In the genomic region with DNA sequence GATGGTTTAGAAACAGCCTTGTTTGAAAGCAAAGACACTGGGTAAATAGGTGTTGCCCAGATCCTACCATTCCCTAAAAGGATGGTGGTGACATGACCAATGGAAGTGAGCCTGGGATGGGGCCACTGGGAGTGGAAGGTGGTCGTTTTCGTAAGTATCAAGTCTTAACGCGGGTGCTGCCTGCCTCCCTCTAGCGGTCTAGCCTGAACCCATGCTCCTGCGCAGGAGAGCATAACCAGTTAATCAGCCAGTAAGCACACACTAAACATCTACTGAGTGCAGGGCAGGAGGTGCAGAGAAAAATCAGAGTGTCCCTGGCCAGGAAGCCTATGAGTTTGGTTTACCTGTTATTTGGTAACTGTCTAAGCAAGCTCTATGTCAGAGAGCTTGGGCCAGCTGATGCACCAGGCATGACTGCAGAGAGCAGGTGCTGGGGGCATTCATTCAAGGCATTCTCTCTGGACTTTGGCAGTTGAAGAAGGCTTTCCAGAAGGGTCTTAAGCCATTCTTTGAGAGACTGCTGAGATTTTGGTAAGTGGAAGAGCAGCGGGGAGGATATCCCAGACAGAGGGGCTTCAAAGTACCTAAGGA, we compare ENCODE assay signal across 8 cellular contexts. TPM values are rescaled to one million over a fixed set of nuclear protein-coding genes. Genes with fewer than 3 reads are reported as not detected.
A peak's percentile ranks its signal among the peaks of the same experiment; 100 is the strongest.
DNase-seq lines count a peak whose midpoint lies in the region; ATAC-seq and TF ChIP-seq lines count a peak whose summit lies in the region.

No MANE protein-coding gene starts in this region.

- H3K4me2 ChIP-seq in OCI-LY7 (ENCODE audit: low read length) (no peak overlapping the region), neuronal stem cell (ENCODE audit: insufficient read depth, low read length, poor library complexity, severe bottlenecking) (no peak overlapping the region)

- H3K27me3 ChIP-seq in neuronal stem cell (ENCODE audit: control insufficient read depth in 3 of 3, insufficient read depth in 3 of 3, low read depth in 1 of 3, low read length in 3 of 3), result no peaks in the 10 kb centered on the region

- no peak overlapping the region for H3K27ac ChIP-seq in OCI-LY7 (ENCODE audit: low read depth, low read length, poor library complexity, severe bottlenecking)
- no peak overlapping the region for H3K27ac ChIP-seq in neuronal stem cell (replicated peaks; ENCODE audit: low read length)

- no peaks in the 10 kb centered on the region for H3K9me2 ChIP-seq in OCI-LY7 (ENCODE audit: insufficient read depth, low read length)

- H3K4me1 ChIP-seq in OCI-LY7 (ENCODE audit: insufficient read depth, low read length, poor library complexity, severe bottlenecking) (no peaks in the 10 kb centered on the region), neuronal stem cell (ENCODE audit: control insufficient read depth in 2 of 2, insufficient read depth in 1 of 2, low read depth in 1 of 2, low read length in 2 of 2) (peaks cover 0 to 9% of the 10 kb centered on the region in 2 donors)

- intact Hi-C loops in OCI-LY7 (cut with micrococcal nuclease; ENCODE audit: unreplicated experiment), result no loop called here

- H3K79me2 ChIP-seq in OCI-LY7 (ENCODE audit: insufficient read depth, low read depth, low read length), result no peaks in the 10 kb centered on the region

- no peak overlapping the region for H3K18ac ChIP-seq in neuronal stem cell (ENCODE audit: low read length)

- H4K8ac ChIP-seq in neuronal stem cell (ENCODE audit: low read depth, low read length), result no peak overlapping the region

- H3K9ac ChIP-seq in neuronal stem cell (ENCODE audit: low read depth, low read length, poor library complexity), result no peak overlapping the region

- no peak overlapping the region for H2BK15ac ChIP-seq in neuronal stem cell (ENCODE audit: low read length)

- H3K9me3 ChIP-seq in OCI-LY7 (ENCODE audit: low read length) (no peaks in the 10 kb centered on the region), neuronal stem cell (replicated peaks in 1 of 2; ENCODE audit: control insufficient read depth in 2 of 2, insufficient read depth in 1 of 2, low read depth in 1 of 2, low read length in 2 of 2) (peaks cover 0 to 2% of the 10 kb centered on the region in 2 donors)

- POLR2A ChIA-PET in OCI-LY7 (lab: Charles Lee), result no interaction called here

- no peak overlapping the region for H2AK5ac ChIP-seq in neuronal stem cell (ENCODE audit: low read depth, low read length)

- H2BK120ac ChIP-seq in neuronal stem cell (ENCODE audit: low read depth, low read length), result no peak overlapping the region

- no peak overlapping the region for H3K23ac ChIP-seq in neuronal stem cell (ENCODE audit: low read depth, low read length, poor library complexity)

- ATAC-seq in GM18505 (IDR thresholded peaks at IDR 0.05; ENCODE audit: unreplicated experiment), result no peak

- no peak overlapping the region for H2AFZ ChIP-seq in OCI-LY7 (ENCODE audit: low read length)
- peak overlapping the region; percentile 27 for H2AFZ ChIP-seq in neuronal stem cell (ENCODE audit: low read length)

- no peak overlapping the region for H3K4me3 ChIP-seq in OCI-LY7 (ENCODE audit: low read depth, low read length, poor library complexity, severe bottlenecking)
- no peak overlapping the region for H3K4me3 ChIP-seq in epithelial cell of proximal tubule (ENCODE audit: low read depth, low read length)
- H3K4me3 ChIP-seq in neuronal stem cell (ENCODE audit: low read length in 2 of 2), result no peak overlapping the region

- H4K91ac ChIP-seq in neuronal stem cell (ENCODE audit: low read depth, low read length, poor library complexity), result no peak overlapping the region

- H4K20me1 ChIP-seq in OCI-LY7 (ENCODE audit: insufficient read depth, low read length), result no peaks in the 10 kb centered on the region

- CTCF ChIA-PET in OCI-LY7 (lab: Charles Lee; ENCODE audit: unreplicated experiment), result interaction anchor here (1.1 kb wide), 1 partner anchor 8 kb away, joined by 5 read pairs; no protein-coding TSS in a partner anchor

- peak; percentile 19 for DNase-seq in NCI-H1105 treated with DMSO at 0.1 percent for 48 hours (lab: John Stamatoyannopoulos, UW)
- no peak for DNase-seq in NCI-H1105 (lab: John Stamatoyannopoulos, UW)
- peak; percentile 36 for DNase-seq in OCI-LY7 (ENCODE audit: low spot score)
- no peak for DNase-seq in epithelial cell of proximal tubule (ENCODE audit: low read depth)
- no peak for DNase-seq in neuronal stem cell (ENCODE audit: low spot score)
- no peak for DNase-seq in cerebellar nuclear complex (lab: John Stamatoyannopoulos, UW)
- no peak for DNase-seq in NCI-H2081 treated with DMSO at 0.1 percent for 48 hours (lab: John Stamatoyannopoulos, UW)

- no peak overlapping the region for H2BK12ac ChIP-seq in neuronal stem cell (ENCODE audit: low read length)

- no peak overlapping the region for H3K4ac ChIP-seq in neuronal stem cell (ENCODE audit: low read length)

- no peaks in the 10 kb centered on the region for H3K36me3 ChIP-seq in OCI-LY7 (ENCODE audit: insufficient read depth, low read length)
- H3K36me3 ChIP-seq in neuronal stem cell (replicated peaks in 1 of 2; ENCODE audit: control insufficient read depth in 2 of 2, insufficient read depth in 2 of 2, low read length in 2 of 2), result no peaks in the 10 kb centered on the region

- peaks cover 2% of the 10 kb centered on the region for H3K79me1 ChIP-seq in neuronal stem cell (ENCODE audit: low read depth, low read length)

- no peak for TF ChIP-seq POLR2A in GM18505 (IDR thresholded peaks at IDR 0.05; ENCODE audit: borderline replicate concordance, extremely low read depth, insufficient read depth, insufficient read length)

- H3K14ac ChIP-seq in neuronal stem cell (ENCODE audit: low read length), result no peak overlapping the region

- H2BK5ac ChIP-seq in neuronal stem cell (ENCODE audit: low read length), result no peak overlapping the region

- no CpG with 5 or more reads among the region's 7 CpGs for WGBS in neuronal stem cell (ENCODE audit: extremely low coverage in 2 of 2, insufficient read length in 2 of 2, insufficient replicate concordance in 1 of 2), 2 donors

- no TSS peak for BruUV-seq in OCI-LY7 (replicated peaks; lab: Mats Ljungman, UMichigan)

- TF ChIP-seq CTCF in OCI-LY7 (conservative IDR thresholded peaks at IDR 0.05; ENCODE audit: low read length) (peak; percentile 69), epithelial cell of proximal tubule (conservative IDR thresholded peaks at IDR 0.05; ENCODE audit: low read depth, low read length) (peak; percentile 69)

RNA-seq across cellular contexts. Expression of a gene that starts 0.9 kb away (rescaled TPM):
- total RNA-seq in OCI-LY7 (2014; rRNA removed; shearing (Covaris generic)), result 0.06 and 0.10 TPM in 2 replicates
- total RNA-seq in OCI-LY7 (2022) (0.29 and 0.33 TPM in 2 replicates), epithelial cell of proximal tubule (0.07 TPM in 1 of 2 replicates, not detected in the other)
- polyA plus RNA-seq in neuronal stem cell (2013, experiment 1 of 2), result 0.13 TPM
- 0.19 TPM for polyA plus RNA-seq in neuronal stem cell (2013, experiment 2 of 2)

Comparison
In these comparisons a context has a peak if more than half of its experiments do, and no peak if none do; other contexts are left out.
1. DNase-seq: peak in NCI-H1105 treated with DMSO at 0.1 percent for 48 hours (single experiment) and OCI-LY7 (single experiment); none in NCI-H1105 (single experiment), epithelial cell of proximal tubule (single experiment), neuronal stem cell (single experiment), cerebellar nuclear complex (0 of 2) and NCI-H2081 treated with DMSO at 0.1 percent for 48 hours (single experiment).